In the genomic region with DNA sequence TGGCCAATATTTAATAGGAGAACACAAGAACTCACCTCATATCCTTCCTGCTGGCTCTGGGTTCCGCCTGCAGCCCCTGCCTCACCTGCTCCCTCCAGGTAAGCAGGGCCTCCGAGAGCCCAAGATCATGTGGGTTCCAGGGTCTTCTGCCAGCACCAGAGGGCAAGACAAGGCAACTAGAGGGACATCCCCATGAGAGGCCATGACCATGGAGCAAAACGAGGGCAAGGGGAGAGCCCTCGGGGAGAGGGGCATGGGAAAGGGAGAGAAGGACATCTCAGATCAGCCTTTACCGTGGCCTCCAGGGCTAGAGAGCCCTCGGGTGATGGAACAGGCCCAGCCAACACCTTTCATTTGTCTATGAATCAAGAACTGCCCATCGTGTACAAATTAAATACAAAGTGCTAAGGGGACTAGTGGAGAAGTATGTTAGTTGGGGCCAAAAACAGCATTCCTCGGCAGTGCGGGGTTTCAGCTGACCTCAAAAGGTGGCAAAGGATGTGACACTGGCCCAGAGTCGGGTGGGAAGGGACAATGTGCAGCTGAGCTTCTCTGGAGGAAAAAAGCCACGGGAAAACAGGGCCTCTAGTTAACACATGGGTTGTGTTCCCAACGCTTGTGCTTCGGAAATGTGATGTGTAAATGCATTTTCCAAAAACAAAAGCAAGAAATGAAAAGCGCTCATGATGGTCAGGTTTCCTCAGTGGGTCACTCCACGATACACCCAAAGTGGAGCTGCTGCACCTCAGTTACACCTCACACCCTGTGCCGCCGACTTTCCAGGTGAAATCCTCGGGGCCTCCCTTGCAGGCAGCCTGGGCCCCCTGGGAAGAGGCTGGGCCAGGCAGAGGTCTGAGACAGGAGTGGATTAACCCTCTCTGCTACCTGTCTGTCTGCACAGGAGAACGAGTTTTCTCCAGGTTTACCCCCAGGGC, we compare ENCODE assay signal across 22 cellular contexts. TPM values are rescaled to one million over a fixed set of nuclear protein-coding genes. Genes with fewer than 3 reads are reported as not detected.
DNase-seq lines count a peak whose midpoint lies in the region; ATAC-seq, FAIRE-seq and TF ChIP-seq lines count a peak whose summit lies in the region.
"Had no signal": no experiment of that assay in that cellular context is flagged by ENCODE, and none has a peak within 500 bp of the region (broad histone marks: within the 10 kb centered on the region; RNA-seq: fewer than 3 reads in every experiment).

No MANE protein-coding gene starts in this region.

- H3K36me3 Mint-ChIP-seq in effector memory CD8-positive, alpha-beta T cell (ENCODE audit: insufficient read depth) = no peaks in the 10 kb centered on the region
- no peaks in the 10 kb centered on the region for H3K36me3 Mint-ChIP-seq in activated CD4-positive, alpha-beta T cell treated with anti-CD3 and anti-CD28 coated beads, Interleukin-2, amount 10 ng/mL, durations not matched to agents 7 days and 5 days (ENCODE audit: low read depth)
- H3K36me3 Mint-ChIP-seq: CD4-positive, alpha-beta memory T cell had no signal

- no peak overlapping the region for H3K9ac ChIP-seq in K562 (ENCODE audit: insufficient read depth in 1 of 2, low read depth in 2 of 2, low read length in 2 of 2)
- H3K9ac ChIP-seq: BLaER1 had no signal

- H3K9me3 ChIP-seq in K562 (replicated peaks; ENCODE audit: control insufficient read depth, insufficient read depth, low read depth, low read length) (no peaks in the 10 kb centered on the region), sigmoid colon (no peaks in the 10 kb centered on the region), gastroesophageal sphincter (no peaks in the 10 kb centered on the region)
- H3K9me3 ChIP-seq: BLaER1 had no signal

- H3K4me3 ChIP-seq in H7 (ENCODE audit: insufficient read depth, low read depth, low read length) (no peak overlapping the region), K562 (no peak overlapping the region), sigmoid colon (no peak overlapping the region), gastroesophageal sphincter (no peak overlapping the region)
- H3K4me3 ChIP-seq: BLaER1 had no signal

- peaks cover 0 to 3% of the 10 kb centered on the region in 2 donors for H3K4me1 Mint-ChIP-seq in effector memory CD8-positive, alpha-beta T cell (ENCODE audit: low read depth in 2 of 2)
- peaks cover 6% of the 10 kb centered on the region for H3K4me1 Mint-ChIP-seq in activated CD4-positive, alpha-beta T cell treated with anti-CD3 and anti-CD28 coated beads, Interleukin-2, amount 10 ng/mL, durations not matched to agents 7 days and 5 days

- no TSS peak for BruUV-seq in K562 (replicated peaks; lab: Mats Ljungman, UMichigan)

- no peaks in the 10 kb centered on the region for H3K79me2 ChIP-seq in K562 (ENCODE audit: control insufficient read depth, insufficient read depth, low read length)

- no peaks in the 10 kb centered on the region for H3K36me3 ChIP-seq in H7 (replicated peaks; ENCODE audit: control insufficient read depth, insufficient read depth, low read length)
- H3K36me3 ChIP-seq in K562 (ENCODE audit: control insufficient read depth, insufficient read depth, low read length) = no peaks in the 10 kb centered on the region
- H3K36me3 ChIP-seq in sigmoid colon = no peaks in the 10 kb centered on the region
- no peaks in the 10 kb centered on the region for H3K36me3 ChIP-seq in gastroesophageal sphincter
- H3K36me3 ChIP-seq: BLaER1 had no signal

- H3K27ac ChIP-seq in K562 (ENCODE audit: extremely low read depth, low read depth, low read length) (no peak overlapping the region), sigmoid colon (no peak overlapping the region), gastroesophageal sphincter (no peak overlapping the region)
- H3K27ac ChIP-seq: BLaER1, RWPE1 had no signal

- TF ChIP-seq EP300 in K562 (IDR thresholded peaks at IDR 0.05; ENCODE audit: low read length) (no peak), sigmoid colon (IDR thresholded peaks at IDR 0.05) (no peak), gastroesophageal sphincter (IDR thresholded peaks at IDR 0.05) (no peak)

- H2AFZ ChIP-seq in K562 (ENCODE audit: low read depth, low read length) = no peak overlapping the region

- H4K20me1 ChIP-seq in K562 (replicated peaks; ENCODE audit: control insufficient read depth, insufficient read depth, low read length) = peaks cover 9% of the 10 kb centered on the region; the same call in 1 of the 2 replicates
- H4K20me1 ChIP-seq: BLaER1 had no signal

- POLR2A ChIA-PET in K562 (lab: Yijun Ruan, JAX) = interaction anchor here (0.7 to 1.3 kb wide), 5 partner anchors 12 to 232 kb away, joined by 3 to 4 read pairs (median 3); partner anchors contain the start of gene AGAP3
- POLR2A ChIA-PET in activated CD4-positive, alpha-beta T cell treated with anti-CD3 and anti-CD28 coated beads, Interleukin-2, amount 10 ng/mL, durations not matched to agents 7 days and 5 days (lab: Charles Lee) = no interaction called here

- ATAC-seq in K562 = no peak
- ATAC-seq in left lobe of liver = no peak
- no peak for ATAC-seq in GM21390 (IDR thresholded peaks at IDR 0.05; ENCODE audit: unreplicated experiment)
- no peak for ATAC-seq in effector memory CD8-positive, alpha-beta T cell (replicated peaks)
- ATAC-seq in gastroesophageal sphincter = no peak
- ATAC-seq: PC-3 had no signal

- peaks cover 0 to 9% of the 10 kb centered on the region in 2 experiments; a peak in 1 of 5 replicates for H3K4me1 ChIP-seq in K562 (replicated peaks in 1 of 2; ENCODE audit: control insufficient read depth in 2 of 2, insufficient read depth in 2 of 2, low read length in 2 of 2)
- no peaks in the 10 kb centered on the region for H3K4me1 ChIP-seq in sigmoid colon
- H3K4me1 ChIP-seq in gastroesophageal sphincter = no peaks in the 10 kb centered on the region

- in situ Hi-C loops in K562 (cut with MboI) = no loop called here

- H3K9me3 Mint-ChIP-seq in effector memory CD8-positive, alpha-beta T cell = no peaks in the 10 kb centered on the region
- H3K9me3 Mint-ChIP-seq in activated CD4-positive, alpha-beta T cell treated with anti-CD3 and anti-CD28 coated beads, Interleukin-2, amount 10 ng/mL, durations not matched to agents 7 days and 5 days = no peaks in the 10 kb centered on the region
- H3K9me3 Mint-ChIP-seq: CD4-positive, alpha-beta memory T cell had no signal

- TF ChIP-seq CTCF in K562 (IDR thresholded peaks at IDR 0.05 in 2 of 3, conservative IDR thresholded peaks at IDR 0.05 in 1 of 3; ENCODE audit: insufficient read depth in 2 of 3, low read depth in 1 of 3, low read length in 3 of 3) = no peak
- no peak for TF ChIP-seq CTCF in sigmoid colon (IDR thresholded peaks at IDR 0.05)
- TF ChIP-seq CTCF in gastroesophageal sphincter (IDR thresholded peaks at IDR 0.05) = no peak

- H3K9me1 ChIP-seq in K562 (ENCODE audit: control insufficient read depth, insufficient read depth, low read length) = no peaks in the 10 kb centered on the region

- intact Hi-C loops in K562 (cut with micrococcal nuclease) (no loop called here), sigmoid colon (cut with DNase I) (no loop called here)

- H3K27ac Mint-ChIP-seq in effector memory CD8-positive, alpha-beta T cell = no peak overlapping the region
- no peak overlapping the region for H3K27ac Mint-ChIP-seq in activated CD4-positive, alpha-beta T cell treated with anti-CD3 and anti-CD28 coated beads, Interleukin-2, amount 10 ng/mL, durations not matched to agents 7 days and 5 days
- H3K27ac Mint-ChIP-seq: CD4-positive, alpha-beta memory T cell had no signal

- peaks cover 49 to 90% of the 10 kb centered on the region in 2 donors for H3K27me3 Mint-ChIP-seq in effector memory CD8-positive, alpha-beta T cell
- peaks cover 20% of the 10 kb centered on the region for H3K27me3 Mint-ChIP-seq in activated CD4-positive, alpha-beta T cell treated with anti-CD3 and anti-CD28 coated beads, Interleukin-2, amount 10 ng/mL, durations not matched to agents 7 days and 5 days

- DNase-seq in H7 (peak; percentile 36), K562 (ENCODE audit: extremely low read depth in 1 of 4, low spot score in 3 of 4) (no peak), left lobe of liver (ENCODE audit: low spot score) (peak; percentile 27), sigmoid colon (peak; percentile 33)
- no peak for DNase-seq in effector memory CD8-positive, alpha-beta T cell
- no peak for DNase-seq in activated CD4-positive, alpha-beta T cell treated with anti-CD3 and anti-CD28 coated beads, Interleukin-2, amount 10 ng/mL, durations not matched to agents 7 days and 5 days
- DNase-seq: CD4-positive, alpha-beta memory T cell; DMS153; GDM1; GOT3; KG1; MV-4-11; NCI-H187 treated with DMSO at 0.1 percent for 48 hours; NCI-H226; NCI-H524 treated with DMSO at 0.1 percent for 48 hours; PC-3; SIG-M5 had no signal

- TF ChIP-seq RAD21 in K562 (CRISPR knock-in tag; conservative IDR thresholded peaks at IDR 0.05 in 1 of 2, IDR thresholded peaks at IDR 0.05 in 1 of 2) = no peak

- CTCF ChIA-PET in K562 (lab: Yijun Ruan, JAX; ENCODE audit: low intra/inter-chr PET ratio) = no interaction called here
- CTCF ChIA-PET in activated CD4-positive, alpha-beta T cell treated with anti-CD3 and anti-CD28 coated beads, Interleukin-2, amount 10 ng/mL, durations not matched to agents 7 days and 5 days (lab: Charles Lee) = no interaction called here

- TF ChIP-seq POLR2A in K562 (conservative IDR thresholded peaks at IDR 0.05) = no peak
- no peak for TF ChIP-seq POLR2A in sigmoid colon (IDR thresholded peaks at IDR 0.05)
- TF ChIP-seq POLR2A in gastroesophageal sphincter (IDR thresholded peaks at IDR 0.05) = no peak

- 0% methylated on average over 19 of the region's 19 CpGs for WGBS in K562 (ENCODE audit: insufficient coverage, low coverage, missing lambda C conversion rate)
- WGBS in sigmoid colon, 2 donors = 81 to 83% methylated on average over 19 of the region's 19 CpGs
- 56 to 73% methylated on average over 11 to 13 of the region's 19 CpGs for WGBS in gastroesophageal sphincter (ENCODE audit: low coverage in 1 of 2), 2 donors

- H3K4me3 Mint-ChIP-seq in effector memory CD8-positive, alpha-beta T cell = no peak overlapping the region
- H3K4me3 Mint-ChIP-seq in activated CD4-positive, alpha-beta T cell treated with anti-CD3 and anti-CD28 coated beads, Interleukin-2, amount 10 ng/mL, durations not matched to agents 7 days and 5 days = no peak overlapping the region
- H3K4me3 Mint-ChIP-seq: CD4-positive, alpha-beta memory T cell had no signal

- FAIRE-seq in K562 (lab: Jason Lieb, UNC) = no peak

- H3K27me3 ChIP-seq in H7 (ENCODE audit: control insufficient read depth, insufficient read depth, low read length) (no peaks in the 10 kb centered on the region; the same call in 1 of the 2 replicates), K562 (ENCODE audit: control insufficient read depth in 2 of 2, insufficient read depth in 2 of 2, low read length in 2 of 2) (peaks cover 77 to 86% of the 10 kb centered on the region in 2 experiments), sigmoid colon (peaks cover 0 to 10% (median 6%) of the 10 kb centered on the region in 3 donors), gastroesophageal sphincter (peaks cover 62% of the 10 kb centered on the region)
- H3K27me3 ChIP-seq: BLaER1 had no signal

- H3K4me2 ChIP-seq in K562 (ENCODE audit: insufficient read depth, low read length) = no peak overlapping the region
- H3K4me2 ChIP-seq: BLaER1 had no signal

RNA-seq across cellular contexts. Expression of gene AOC1, which starts 2.0 kb away (rescaled TPM):
- not detected in 2 replicates for total RNA-seq in H7 (2014; rRNA removed; shearing (Covaris generic))
- not detected in 2 replicates for total RNA-seq in K562 (2011; cell fraction: chromatin; rRNA removed; ENCODE audit: low replicate concordance)
- total RNA-seq in K562 (2011; cell fraction: nucleolus; rRNA removed) = not detected in 2 replicates
- total RNA-seq in K562 (2011; cell fraction: nucleoplasm; rRNA removed) = not detected in 2 replicates
- total RNA-seq in K562 (2014; rRNA removed) (not detected in 2 replicates), K562 (2014; rRNA removed; fragmentation: Illumina TruSeq; extraction: Trizol) (not detected in 2 replicates), K562 (2015; rRNA removed; fragmentation: Illumina TruSeq; extraction: Trizol) (not detected in 2 replicates), K562 (2021) (not detected in 2 replicates), left lobe of liver (18.9 TPM), sigmoid colon (1 to 10 TPM in 1 of 4 donors, not detected in 3; 1.4 TPM), gastroesophageal sphincter (under 1 TPM in 2 of 4 donors, not detected in 2; 0.69 TPM)
- polyA plus RNA-seq in K562 (2011; rRNA removed) (not detected in 2 replicates), K562 (2014; fragmentation: Illumina TruSeq; extraction: Trizol) (not detected in 2 replicates), K562 (2014; fragmentation: Nextera tagmentation; extraction: Ambion mirVana) (not detected), K562 (2014; rRNA removed) (not detected in 2 replicates), sigmoid colon (100 to 1,000 TPM in 1 of 3 donors, 10 to 100 TPM in 2; 30.6 to 155 (median 64.0) TPM)
- polyA plus RNA-seq in K562 (2011; cell fraction: cytosol; rRNA removed) = not detected in 2 replicates
- polyA plus RNA-seq in K562 (2011; cell fraction: nucleus; rRNA removed) = not detected in 2 replicates
- not detected in 2 replicates for polyA plus RNA-seq in K562 (2012)
- polyA minus RNA-seq in K562 (2011; rRNA and poly(A)+ RNA removed) = not detected in 2 replicates
- not detected in 2 replicates for polyA minus RNA-seq in K562 (2011; cell fraction: cytosol; rRNA and poly(A)+ RNA removed)
- polyA minus RNA-seq in K562 (2011; cell fraction: nucleus; rRNA and poly(A)+ RNA removed) = not detected in 2 replicates
- not detected for total RNA-seq in activated CD4-positive, alpha-beta T cell treated with anti-CD3 and anti-CD28 coated beads, Interleukin-2, amount 10 ng/mL, durations not matched to agents 7 days and 5 days
- total RNA-seq: A673; CD4-positive, alpha-beta memory T cell; PC-3 had no signal
- polyA plus RNA-seq: CD4-positive, alpha-beta memory T cell had no signal

RNA-seq across cellular contexts. Expression of gene TMEM176A, which starts 53.8 kb away (rescaled TPM):
- total RNA-seq in H7 (2014; rRNA removed; shearing (Covaris generic)) = not detected in 2 replicates
- total RNA-seq in K562 (2011; cell fraction: chromatin; rRNA removed; ENCODE audit: low replicate concordance) = not detected in 2 replicates
- not detected in 2 replicates for total RNA-seq in K562 (2011; cell fraction: nucleolus; rRNA removed)
- total RNA-seq in K562 (2011; cell fraction: nucleoplasm; rRNA removed) = not detected in 2 replicates
- total RNA-seq in K562 (2014; rRNA removed) (not detected in 2 replicates), K562 (2014; rRNA removed; fragmentation: Illumina TruSeq; extraction: Trizol) (not detected in 2 replicates), K562 (2015; rRNA removed; fragmentation: Illumina TruSeq; extraction: Trizol) (not detected in 2 replicates), K562 (2021) (0.31 TPM in 1 of 2 replicates, not detected in the other), left lobe of liver (449 TPM), sigmoid colon (10 to 100 TPM; 19.9 to 28.1 (median 24.1) TPM), gastroesophageal sphincter (10 to 100 TPM in 3 of 4 donors, 1 to 10 TPM in 1; 6.5 to 42.4 (median 28.7) TPM)
- polyA plus RNA-seq in K562 (2011; rRNA removed) (not detected in 2 replicates), K562 (2014; fragmentation: Illumina TruSeq; extraction: Trizol) (not detected in 2 replicates), K562 (2014; fragmentation: Nextera tagmentation; extraction: Ambion mirVana) (not detected), K562 (2014; rRNA removed) (not detected in 2 replicates), sigmoid colon (100 to 1,000 TPM; 126 to 150 (median 127) TPM)
- polyA plus RNA-seq in K562 (2011; cell fraction: cytosol; rRNA removed) = 0.04 TPM in 1 of 2 replicates, not detected in the other
- polyA plus RNA-seq in K562 (2011; cell fraction: nucleus; rRNA removed) = 0.27 TPM in 1 of 2 replicates, not detected in the other
- polyA plus RNA-seq in K562 (2012) = 0.27 and 0.32 TPM in 2 replicates
- polyA minus RNA-seq in K562 (2011; rRNA and poly(A)+ RNA removed) = not detected in 2 replicates
- polyA minus RNA-seq in K562 (2011; cell fraction: cytosol; rRNA and poly(A)+ RNA removed) = not detected in 2 replicates
- not detected in 2 replicates for polyA minus RNA-seq in K562 (2011; cell fraction: nucleus; rRNA and poly(A)+ RNA removed)
- not detected for total RNA-seq in activated CD4-positive, alpha-beta T cell treated with anti-CD3 and anti-CD28 coated beads, Interleukin-2, amount 10 ng/mL, durations not matched to agents 7 days and 5 days
- total RNA-seq: PC-3 had no signal

RNA-seq across cellular contexts. Expression of gene TMEM176B, which starts 54.2 kb away (rescaled TPM):
- 0.37 and 0.80 TPM in 2 replicates for total RNA-seq in H7 (2014; rRNA removed; shearing (Covaris generic))
- total RNA-seq in K562 (2011; cell fraction: chromatin; rRNA removed; ENCODE audit: low replicate concordance) = not detected in 2 replicates
- not detected in 2 replicates for total RNA-seq in K562 (2011; cell fraction: nucleolus; rRNA removed)
- total RNA-seq in K562 (2011; cell fraction: nucleoplasm; rRNA removed) = not detected in 2 replicates
- not detected in 2 replicates for total RNA-seq in K562 (2014; rRNA removed)
- not detected in 2 replicates for total RNA-seq in K562 (2014; rRNA removed; fragmentation: Illumina TruSeq; extraction: Trizol)
- total RNA-seq in K562 (2015; rRNA removed; fragmentation: Illumina TruSeq; extraction: Trizol) = 0.15 TPM in 1 of 2 replicates, not detected in the other
- 0.60 and 0.76 TPM in 2 replicates for total RNA-seq in K562 (2021)
- not detected in 2 replicates for polyA plus RNA-seq in K562 (2011; rRNA removed)
- polyA plus RNA-seq in K562 (2011; cell fraction: cytosol; rRNA removed) = not detected in 2 replicates
- polyA plus RNA-seq in K562 (2011; cell fraction: nucleus; rRNA removed) = not detected in 2 replicates
- 0.21 and 0.69 TPM in 2 replicates for polyA plus RNA-seq in K562 (2012)
- not detected in 2 replicates for polyA plus RNA-seq in K562 (2014; fragmentation: Illumina TruSeq; extraction: Trizol)
- not detected for polyA plus RNA-seq in K562 (2014; fragmentation: Nextera tagmentation; extraction: Ambion mirVana)
- polyA plus RNA-seq in K562 (2014; rRNA removed) = 0.19 TPM in 1 of 2 replicates, not detected in the other
- not detected in 2 replicates for polyA minus RNA-seq in K562 (2011; rRNA and poly(A)+ RNA removed)
- not detected in 2 replicates for polyA minus RNA-seq in K562 (2011; cell fraction: cytosol; rRNA and poly(A)+ RNA removed)
- not detected in 2 replicates for polyA minus RNA-seq in K562 (2011; cell fraction: nucleus; rRNA and poly(A)+ RNA removed)
- 906 TPM for total RNA-seq in left lobe of liver
- total RNA-seq in sigmoid colon = 10 to 100 TPM; 47.4 to 52.3 (median 48.3) TPM
- polyA plus RNA-seq in sigmoid colon = 100 to 1,000 TPM; 144 to 246 (median 151) TPM
- total RNA-seq in activated CD4-positive, alpha-beta T cell treated with anti-CD3 and anti-CD28 coated beads, Interleukin-2, amount 10 ng/mL, durations not matched to agents 7 days and 5 days = not detected
- 10 to 100 TPM; 18.2 to 69.3 (median 52.6) TPM for total RNA-seq in gastroesophageal sphincter
- total RNA-seq: PC-3 had no signal
- polyA plus RNA-seq: CD4-positive, alpha-beta memory T cell had no signal

Comparison
In these comparisons a context has a peak if more than half of its experiments do, and no peak if none do; other contexts are left out.
1. DNase-seq: peak in H7 (single experiment), left lobe of liver (single experiment) and sigmoid colon (single experiment); none in K562 (0 of 4), effector memory CD8-positive, alpha-beta T cell (0 of 3) and activated CD4-positive, alpha-beta T cell treated with anti-CD3 and anti-CD28 coated beads, Interleukin-2, amount 10 ng/mL, durations not matched to agents 7 days and 5 days (single experiment).
2. RNA of gene TMEM176A, which starts 53.8 kb away (total RNA-seq): 449 TPM in left lobe of liver (single experiment); 6.5 to 42.4 TPM in gastroesophageal sphincter, 19.9 to 28.1 TPM in sigmoid colon, not detected in H7, 0.31 TPM in K562 and not detected in activated CD4-positive, alpha-beta T cell treated with anti-CD3 and anti-CD28 coated beads, Interleukin-2, amount 10 ng/mL, durations not matched to agents 7 days and 5 days; every median in the first group is over 10 times any median in the second.
3. RNA of gene TMEM176B, which starts 54.2 kb away (total RNA-seq): 906 TPM in left lobe of liver (single experiment); 18.2 to 69.3 TPM in gastroesophageal sphincter, 47.4 to 52.3 TPM in sigmoid colon, 0.37 to 0.80 TPM in H7, not detected in activated CD4-positive, alpha-beta T cell treated with anti-CD3 and anti-CD28 coated beads, Interleukin-2, amount 10 ng/mL, durations not matched to agents 7 days and 5 days and 0.15 to 0.76 TPM in K562; every median in the first group is over 10 times any median in the second.